Comparison of ENCODE assay signal across 10 cellular contexts in genomic region chr5:60521379-60522298, GRCh38.
DNase-seq lines count a peak whose midpoint lies in the region; ATAC-seq and TF ChIP-seq lines count a peak whose summit lies in the region.
"Had no signal": no experiment of that assay in that cellular context is flagged by ENCODE, and none has a peak within 500 bp of the region (broad histone marks: within the 10 kb centered on the region; RNA-seq: fewer than 3 reads in every experiment).

No MANE protein-coding gene starts in this region.

- H3K27ac Mint-ChIP-seq in memory B cell (no peak overlapping the region), progenitor cell of endocrine pancreas (no peak overlapping the region)
- no peak overlapping the region for H3K27ac Mint-ChIP-seq in activated naive CD8-positive, alpha-beta T cell treated with anti-CD3 and anti-CD28 coated beads for 36 hours
- H3K27ac Mint-ChIP-seq: activated naive CD4-positive, alpha-beta T cell treated with anti-CD3 and anti-CD28 coated beads for 36 hours had no signal

- in situ Hi-C loops in GM23248 (cut with MboI), result no loop called here

- H3K79me2 ChIP-seq in Loucy (ENCODE audit: insufficient read depth, low read length), result no peaks in the 10 kb centered on the region
- no peaks in the 10 kb centered on the region for H3K79me2 ChIP-seq in GM23248 (ENCODE audit: insufficient read depth)

- H2AFZ ChIP-seq in Loucy (ENCODE audit: low read length), result peak overlapping the region; percentile 18; the same call in 1 of the 2 replicates
- no peak overlapping the region for H2AFZ ChIP-seq in GM23248

- peaks cover 12% of the 10 kb centered on the region for H3K4me1 ChIP-seq in Loucy (ENCODE audit: insufficient read depth, low read length, poor library complexity, severe bottlenecking)
- no peaks in the 10 kb centered on the region for H3K4me1 ChIP-seq in GM23248 (ENCODE audit: insufficient read depth)

- H3K27me3 Mint-ChIP-seq in memory B cell, result no peaks in the 10 kb centered on the region
- peaks cover 3% of the 10 kb centered on the region for H3K27me3 Mint-ChIP-seq in progenitor cell of endocrine pancreas
- H3K27me3 Mint-ChIP-seq in activated naive CD8-positive, alpha-beta T cell treated with anti-CD3 and anti-CD28 coated beads for 36 hours, result no peaks in the 10 kb centered on the region

- H3K9ac ChIP-seq in Loucy (ENCODE audit: low read depth, low read length, poor library complexity, severe bottlenecking), result no peak overlapping the region
- no peak overlapping the region for H3K9ac ChIP-seq in GM23248

- H3K27ac ChIP-seq in GM23248, result no peak overlapping the region

- TF ChIP-seq CTCF in Loucy (conservative IDR thresholded peaks at IDR 0.05; ENCODE audit: low read length), result no peak
- no peak for TF ChIP-seq CTCF in progenitor cell of endocrine pancreas (IDR thresholded peaks at IDR 0.05; ENCODE audit: unreplicated experiment)

- H3K9me2 ChIP-seq in Loucy (replicated peaks; ENCODE audit: low read depth, low read length), result no peaks in the 10 kb centered on the region
- H3K9me2 ChIP-seq in GM23248 (ENCODE audit: insufficient read depth), result no peaks in the 10 kb centered on the region

- DNase-seq in memory B cell (ENCODE audit: low spot score in 2 of 2), result peak in 1 of 2 donors; percentile 36
- DNase-seq in progenitor cell of endocrine pancreas (ENCODE audit: low spot score, unreplicated experiment), result no peak
- DNase-seq in COLO668 (lab: John Stamatoyannopoulos, UW; ENCODE audit: unreplicated experiment), result no peak
- DNase-seq in GM23248, result no peak
- no peak for DNase-seq in activated naive CD8-positive, alpha-beta T cell treated with anti-CD3 and anti-CD28 coated beads for 36 hours
- DNase-seq: activated naive CD4-positive, alpha-beta T cell treated with anti-CD3 and anti-CD28 coated beads for 36 hours; NCI-H82 had no signal

- peaks cover 2% of the 10 kb centered on the region for H3K36me3 Mint-ChIP-seq in memory B cell
- no peaks in the 10 kb centered on the region for H3K36me3 Mint-ChIP-seq in progenitor cell of endocrine pancreas (ENCODE audit: insufficient read depth)
- H3K36me3 Mint-ChIP-seq in activated naive CD8-positive, alpha-beta T cell treated with anti-CD3 and anti-CD28 coated beads for 36 hours, result no peaks in the 10 kb centered on the region

- no peaks in the 10 kb centered on the region for H3K36me3 ChIP-seq in Loucy (ENCODE audit: insufficient read depth, low read length)
- no peaks in the 10 kb centered on the region for H3K36me3 ChIP-seq in GM23248 (ENCODE audit: low read depth)

- WGBS in GM23248 (ENCODE audit: low coverage in 1 of 2, low lambda C conversion rate in 2 of 2, missing lambda C conversion rate in 2 of 2), 2 experiments, result 39 to 40% methylated on average over 5 of the region's 5 CpGs

- no peaks in the 10 kb centered on the region for H3F3A ChIP-seq in Loucy (ENCODE audit: low read depth)
- H3F3A ChIP-seq in GM23248 (ENCODE audit: insufficient read depth), result no peaks in the 10 kb centered on the region

- peaks cover 26% of the 10 kb centered on the region for H3K4me1 Mint-ChIP-seq in memory B cell
- H3K4me1 Mint-ChIP-seq in progenitor cell of endocrine pancreas (ENCODE audit: low read depth), result peaks cover 7% of the 10 kb centered on the region
- H3K4me1 Mint-ChIP-seq in activated naive CD8-positive, alpha-beta T cell treated with anti-CD3 and anti-CD28 coated beads for 36 hours, result peaks cover 5% of the 10 kb centered on the region

- H3K4me2 ChIP-seq in Loucy (ENCODE audit: low read depth, low read length, poor library complexity, severe bottlenecking) (peak overlapping the region; percentile 39), GM23248 (ENCODE audit: unreplicated experiment) (no peak overlapping the region)

- H3K27me3 ChIP-seq in Loucy (ENCODE audit: insufficient read depth, low read length, poor library complexity, severe bottlenecking), result no peaks in the 10 kb centered on the region
- peaks cover 12% of the 10 kb centered on the region for H3K27me3 ChIP-seq in GM23248 (replicated peaks; ENCODE audit: insufficient read depth)

- H3K4me3 ChIP-seq in Loucy (ENCODE audit: low read length, poor library complexity, severe bottlenecking) (no peak overlapping the region), GM23248 (no peak overlapping the region)

- H4K20me1 ChIP-seq in Loucy (ENCODE audit: insufficient read depth, low read length, poor library complexity, severe bottlenecking), result no peaks in the 10 kb centered on the region
- H4K20me1 ChIP-seq in GM23248 (ENCODE audit: insufficient read depth), result no peaks in the 10 kb centered on the region

- ATAC-seq in GM18517 (IDR thresholded peaks at IDR 0.05; ENCODE audit: unreplicated experiment), result peak; percentile 63
- peak; percentile 43 for ATAC-seq in HG02571 (IDR thresholded peaks at IDR 0.05; ENCODE audit: unreplicated experiment)
- ATAC-seq in memory B cell (ENCODE audit: low read depth), result peak; percentile 76

- H3K4me3 Mint-ChIP-seq in memory B cell, result no peak overlapping the region
- H3K4me3 Mint-ChIP-seq in progenitor cell of endocrine pancreas (ENCODE audit: low read depth), result no peak overlapping the region
- H3K4me3 Mint-ChIP-seq in activated naive CD8-positive, alpha-beta T cell treated with anti-CD3 and anti-CD28 coated beads for 36 hours, result no peak overlapping the region
- H3K4me3 Mint-ChIP-seq: activated naive CD4-positive, alpha-beta T cell treated with anti-CD3 and anti-CD28 coated beads for 36 hours had no signal

- H3K9me3 Mint-ChIP-seq in memory B cell (no peaks in the 10 kb centered on the region), progenitor cell of endocrine pancreas (ENCODE audit: low read depth) (no peaks in the 10 kb centered on the region)
- no peaks in the 10 kb centered on the region for H3K9me3 Mint-ChIP-seq in activated naive CD8-positive, alpha-beta T cell treated with anti-CD3 and anti-CD28 coated beads for 36 hours
- H3K9me3 Mint-ChIP-seq: activated naive CD4-positive, alpha-beta T cell treated with anti-CD3 and anti-CD28 coated beads for 36 hours had no signal

- H3K9me3 ChIP-seq in Loucy (ENCODE audit: insufficient read depth, low read depth, low read length), result no peaks in the 10 kb centered on the region
- H3K9me3 ChIP-seq in GM23248 (ENCODE audit: low read depth), result no peaks in the 10 kb centered on the region
